In the genomic region with DNA sequence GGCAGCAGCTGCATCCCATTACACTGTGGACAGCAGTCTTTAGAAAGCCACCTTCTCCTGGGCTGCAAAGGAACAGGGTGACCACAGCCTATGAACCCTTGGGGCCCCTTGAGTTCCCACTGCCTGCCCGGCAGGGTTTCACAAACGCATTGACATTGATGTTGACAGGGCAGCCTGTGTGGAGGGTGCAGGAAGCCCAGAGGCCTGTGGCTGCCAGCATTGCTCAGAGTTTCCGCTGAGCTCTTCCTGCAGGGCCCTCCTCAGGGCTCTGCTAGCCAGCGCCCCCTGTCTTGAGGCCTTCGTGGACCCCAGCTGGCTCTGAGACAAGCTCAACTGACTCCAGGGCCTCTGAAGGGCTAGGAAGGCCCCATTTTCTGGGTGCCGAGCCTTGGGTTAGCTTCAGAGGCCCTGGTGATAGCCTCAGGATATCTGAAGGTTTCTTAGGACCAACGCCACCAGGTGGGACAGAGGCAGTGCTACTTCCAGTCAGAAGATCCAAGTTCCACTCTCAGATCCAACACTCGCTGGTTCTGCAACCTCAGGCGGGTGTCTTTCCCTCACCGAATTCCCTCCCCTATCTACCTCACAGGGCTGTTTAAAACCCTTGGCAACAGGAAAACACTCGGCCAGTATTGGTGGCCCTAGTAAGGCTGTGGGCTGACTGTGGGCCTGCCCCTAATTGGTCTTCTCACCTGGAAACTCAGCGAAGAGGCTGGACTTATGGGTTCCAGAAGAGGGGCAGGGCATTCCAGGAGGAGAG, we compare ENCODE assay signal across 9 cellular contexts. TPM values are rescaled to one million over a fixed set of nuclear protein-coding genes. Genes with fewer than 3 reads are reported as not detected.
A peak's percentile ranks its signal among the peaks of the same experiment; 100 is the strongest.
DNase-seq lines count a peak whose midpoint lies in the region; ATAC-seq, FAIRE-seq and TF ChIP-seq lines count a peak whose summit lies in the region.
"Had no signal": no experiment of that assay in that cellular context is flagged by ENCODE, and none has a peak within 500 bp of the region (broad histone marks: within the 10 kb centered on the region; RNA-seq: fewer than 3 reads in every experiment).

No MANE protein-coding gene starts in this region.

- H3K4me1 ChIP-seq in kidney (ENCODE audit: control insufficient read depth in 1 of 2, insufficient read depth in 1 of 2, low read depth in 1 of 2, low read length in 2 of 2), result peaks cover 12 to 32% of the 10 kb centered on the region in 2 donors

- ATAC-seq in HG02981 (IDR thresholded peaks at IDR 0.05; ENCODE audit: unreplicated experiment), result peak; percentile 68
- ATAC-seq in activated naive CD8-positive, alpha-beta T cell treated with anti-CD3 and anti-CD28 coated beads, Interleukin-2, amount 10 ng/mL, durations not matched to agents 7 days and 5 days (ENCODE audit: low read depth), result peak; percentile 97

- TF ChIP-seq CTCF in GM12875 (IDR thresholded peaks at IDR 0.05; ENCODE audit: borderline replicate concordance, insufficient read depth, low read depth, low read length) (peak; percentile 64), kidney (IDR thresholded peaks at IDR 0.05; ENCODE audit: borderline replicate concordance, extremely low read depth, insufficient read depth) (no peak)

- H3K27ac ChIP-seq in kidney (ENCODE audit: low read depth in 2 of 2, low read length in 2 of 2), result peak overlapping the region; percentile 7 to 16

- peak overlapping the region; percentile 63 for H3K4me3 Mint-ChIP-seq in activated naive CD8-positive, alpha-beta T cell treated with anti-CD3 and anti-CD28 coated beads, Interleukin-2, amount 10 ng/mL, durations not matched to agents 7 days and 5 days

- H3K4me3 ChIP-seq in GM12875 (ENCODE audit: low read depth, low read length) (no peak overlapping the region), kidney (ENCODE audit: low read length in 2 of 2) (no peak overlapping the region)

- DNase-seq in T-helper 1 cell (peak; percentile 28 to 93 (median 56)), kidney (peak; percentile 84), NCI-H748 treated with DMSO at 0.1 percent for 48 hours (lab: John Stamatoyannopoulos, UW) (no peak), NCI-H1105 (lab: John Stamatoyannopoulos, UW) (no peak)
- peak; percentile 86 for DNase-seq in activated naive CD8-positive, alpha-beta T cell treated with anti-CD3 and anti-CD28 coated beads, Interleukin-2, amount 10 ng/mL, durations not matched to agents 7 days and 5 days
- DNase-seq in stimulated activated CD4-positive, alpha-beta T cell treated with anti-CD3 and anti-CD28 coated beads, TNF-alpha, amount 100 ng/mL, for 48 hours (ENCODE audit: low read depth in 3 of 3), result peak; percentile 62 to 79 (median 77)

- no peak for FAIRE-seq in kidney (lab: Jason Lieb, UNC)
- FAIRE-seq: TTC549 had no signal

- H3K27me3 Mint-ChIP-seq in activated naive CD8-positive, alpha-beta T cell treated with anti-CD3 and anti-CD28 coated beads, Interleukin-2, amount 10 ng/mL, durations not matched to agents 7 days and 5 days, result no peaks in the 10 kb centered on the region

- H3K36me3 ChIP-seq in kidney (ENCODE audit: control insufficient read depth in 1 of 2, insufficient read depth in 2 of 2, low read length in 2 of 2), result no peaks in the 10 kb centered on the region

- H3K9me3 Mint-ChIP-seq in activated naive CD8-positive, alpha-beta T cell treated with anti-CD3 and anti-CD28 coated beads, Interleukin-2, amount 10 ng/mL, durations not matched to agents 7 days and 5 days, result no peaks in the 10 kb centered on the region

- POLR2A ChIA-PET in activated naive CD8-positive, alpha-beta T cell treated with anti-CD3 and anti-CD28 coated beads, Interleukin-2, amount 10 ng/mL, durations not matched to agents 7 days and 5 days (lab: Charles Lee), result interaction anchor here (0.9 to 3.6 kb wide), 14 partner anchors 11 to 194 kb away, joined by 3 to 61 read pairs (median 6); a partner anchor contains a TSS

- no peaks in the 10 kb centered on the region for H3K36me3 Mint-ChIP-seq in activated naive CD8-positive, alpha-beta T cell treated with anti-CD3 and anti-CD28 coated beads, Interleukin-2, amount 10 ng/mL, durations not matched to agents 7 days and 5 days

- peak overlapping the region; percentile 85 for H3K27ac Mint-ChIP-seq in activated naive CD8-positive, alpha-beta T cell treated with anti-CD3 and anti-CD28 coated beads, Interleukin-2, amount 10 ng/mL, durations not matched to agents 7 days and 5 days

- H3K9me3 ChIP-seq in kidney (ENCODE audit: control insufficient read depth in 1 of 2, low read length in 2 of 2), result no peaks in the 10 kb centered on the region

- peaks cover 66% of the 10 kb centered on the region for H3K4me1 Mint-ChIP-seq in activated naive CD8-positive, alpha-beta T cell treated with anti-CD3 and anti-CD28 coated beads, Interleukin-2, amount 10 ng/mL, durations not matched to agents 7 days and 5 days

- no peak overlapping the region for H3K9ac ChIP-seq in kidney (ENCODE audit: low read length in 2 of 2)

- intact Hi-C loops in kidney (cut with DNase I), result no loop called here

RNA-seq across cellular contexts. Expression of a gene that starts 27.2 kb away (rescaled TPM):
- not detected for total RNA-seq in activated naive CD8-positive, alpha-beta T cell treated with anti-CD3 and anti-CD28 coated beads, Interleukin-2, amount 10 ng/mL, durations not matched to agents 7 days and 5 days
- 1.8 TPM for total RNA-seq in kidney
- not detected for polyA plus RNA-seq in kidney (ENCODE audit: insufficient read depth, low read depth, low replicate concordance)

RNA-seq across cellular contexts. Expression of a gene that starts 50.1 kb away (rescaled TPM):
- total RNA-seq in activated naive CD8-positive, alpha-beta T cell treated with anti-CD3 and anti-CD28 coated beads, Interleukin-2, amount 10 ng/mL, durations not matched to agents 7 days and 5 days, result 1 to 10 TPM; 5.0 TPM
- 54.7 TPM for total RNA-seq in kidney
- polyA plus RNA-seq in kidney (ENCODE audit: insufficient read depth, low read depth, low replicate concordance), result 405 TPM

Comparison
In these comparisons a context has a peak if more than half of its experiments do, and no peak if none do; other contexts are left out.
1. DNase-seq: peak in T-helper 1 cell (5 of 5), activated naive CD8-positive, alpha-beta T cell treated with anti-CD3 and anti-CD28 coated beads, Interleukin-2, amount 10 ng/mL, durations not matched to agents 7 days and 5 days (single experiment), kidney (single experiment) and stimulated activated CD4-positive, alpha-beta T cell treated with anti-CD3 and anti-CD28 coated beads, TNF-alpha, amount 100 ng/mL, for 48 hours (3 of 3); none in NCI-H748 treated with DMSO at 0.1 percent for 48 hours (single experiment) and NCI-H1105 (single experiment).